Comparison of ENCODE assay signal across 26 cellular contexts in the genomic region with DNA sequence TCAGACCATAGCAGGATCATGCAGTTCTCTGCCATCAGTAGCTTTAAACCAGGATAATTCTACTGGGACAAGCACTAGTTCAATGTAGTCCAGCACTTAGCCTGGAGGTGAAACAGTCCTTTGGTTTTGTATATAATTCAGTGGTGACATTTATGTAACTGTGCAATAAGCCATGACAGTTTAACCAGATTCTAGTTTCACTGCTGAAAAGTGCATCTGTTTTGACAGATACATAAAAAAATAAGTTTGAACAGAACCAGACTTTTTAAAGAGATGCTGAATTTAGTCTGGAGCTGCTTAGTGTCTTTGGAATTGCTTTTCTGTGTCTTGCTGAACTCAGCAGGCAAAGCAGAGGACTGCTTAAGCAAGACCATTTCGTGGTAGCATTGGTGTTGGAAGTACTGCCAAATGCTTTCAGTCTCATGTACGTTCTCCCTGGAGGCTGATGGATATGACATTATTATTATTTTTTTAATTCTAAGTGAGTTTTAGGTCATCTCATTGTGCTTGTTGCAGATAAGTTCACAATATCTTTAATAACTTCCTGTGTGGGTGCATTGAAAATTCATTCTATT.
A peak's percentile ranks its signal among the peaks of the same experiment; 100 is the strongest.
DNase-seq lines count a peak whose midpoint lies in the region; FAIRE-seq and TF ChIP-seq lines count a peak whose summit lies in the region.
"Had no signal": no experiment of that assay in that cellular context is flagged by ENCODE, and none has a peak within 500 bp of the region (broad histone marks: within the 10 kb centered on the region; RNA-seq: fewer than 3 reads in every experiment).

No MANE protein-coding gene starts in this region.

- TF ChIP-seq CTCF in AG10803 (conservative IDR thresholded peaks at IDR 0.05; ENCODE audit: low read length) = no peak
- no peak for TF ChIP-seq CTCF in OCI-LY1 (IDR thresholded peaks at IDR 0.05; ENCODE audit: low read length)
- TF ChIP-seq CTCF in endothelial cell of umbilical vein (IDR thresholded peaks at IDR 0.05; ENCODE audit: extremely low read depth in 1 of 2, insufficient read depth in 1 of 2, low read depth in 1 of 2, low read length in 2 of 2) = no peak
- TF ChIP-seq CTCF in tibial nerve (IDR thresholded peaks at IDR 0.05) = no peak

- FAIRE-seq in endothelial cell of umbilical vein (lab: Jason Lieb, UNC) = no peak
- FAIRE-seq: A204.1, keratinocyte had no signal

- no peak overlapping the region for H3K4me3 ChIP-seq in AG10803 (ENCODE audit: low read length)
- H3K4me3 ChIP-seq in OCI-LY1 (ENCODE audit: low read depth, low read length, poor library complexity, severe bottlenecking) = no peak overlapping the region
- H3K4me3 ChIP-seq in endothelial cell of umbilical vein (replicated peaks in 1 of 3; ENCODE audit: insufficient read depth in 1 of 3, low read depth in 1 of 3, low read length in 3 of 3) = no peak overlapping the region
- no peak overlapping the region for H3K4me3 ChIP-seq in mesenchymal stem cell (ENCODE audit: insufficient read depth in 1 of 2, low read depth in 1 of 2, low read length in 2 of 2)
- no peak overlapping the region for H3K4me3 ChIP-seq in tibial nerve
- H3K4me3 ChIP-seq: BLaER1, lower lobe of right lung, PC-9 had no signal

- no peak overlapping the region for H4K8ac ChIP-seq in mesenchymal stem cell (ENCODE audit: low read length)

- H4K20me1 ChIP-seq in OCI-LY1 (ENCODE audit: insufficient read depth, low read length) (no peaks in the 10 kb centered on the region), endothelial cell of umbilical vein (replicated peaks; ENCODE audit: control insufficient read depth, extremely low read depth, insufficient read depth, low read length) (peaks cover 2% of the 10 kb centered on the region)
- H4K20me1 ChIP-seq: BLaER1 had no signal

- no peak for TF ChIP-seq EP300 in tibial nerve (IDR thresholded peaks at IDR 0.05)

- dilution Hi-C loops in endothelial cell of umbilical vein (cut with MboI; ENCODE audit: extremely low pct_ligation_motif_present, low sequenced_read_pairs) = no loop called here

- intact Hi-C loops in endothelial cell of umbilical vein (cut with micrococcal nuclease) = loop anchor here (5.0 kb wide), 2 partner anchors 594 to 819 kb away; no protein-coding TSS in a partner anchor

- no peak for TF ChIP-seq POLR2A in endothelial cell of umbilical vein (IDR thresholded peaks at IDR 0.05; ENCODE audit: low read depth, low read length)
- no peak for TF ChIP-seq POLR2A in tibial nerve (IDR thresholded peaks at IDR 0.05)

- no TSS peak for BruUV-seq in endothelial cell of umbilical vein (replicated peaks; lab: Mats Ljungman, UMichigan)

- H3K36me3 ChIP-seq in OCI-LY1 (ENCODE audit: insufficient read depth, low read length) (peaks cover 6% of the 10 kb centered on the region; the same call in 1 of the 2 replicates), endothelial cell of umbilical vein (ENCODE audit: control insufficient read depth in 2 of 2, extremely low read depth in 1 of 2, insufficient read depth in 2 of 2, low read length in 2 of 2) (peaks cover 0 to 3% of the 10 kb centered on the region in 2 experiments), mesenchymal stem cell (ENCODE audit: control insufficient read depth in 1 of 2, insufficient read depth in 2 of 2, low read depth in 1 of 2, low read length in 2 of 2) (no peaks in the 10 kb centered on the region), tibial nerve (no peaks in the 10 kb centered on the region)
- H3K36me3 ChIP-seq: BLaER1, lower lobe of right lung, neutrophil had no signal

- H3K79me2 ChIP-seq in OCI-LY1 (ENCODE audit: insufficient read depth, low read length) (no peaks in the 10 kb centered on the region), endothelial cell of umbilical vein (ENCODE audit: control insufficient read depth, insufficient read depth, low read length) (peaks cover 87% of the 10 kb centered on the region)

- H3K14ac ChIP-seq in mesenchymal stem cell (ENCODE audit: low read length in 2 of 2) = no peak overlapping the region

- H2BK5ac ChIP-seq in mesenchymal stem cell (ENCODE audit: low read depth, low read length, poor library complexity, severe bottlenecking) = no peak overlapping the region

- H3K9me1 ChIP-seq in endothelial cell of umbilical vein (replicated peaks; ENCODE audit: control insufficient read depth, extremely low read depth, insufficient read depth, low read length) = no peaks in the 10 kb centered on the region

- H3K9me2 ChIP-seq in OCI-LY1 (ENCODE audit: low read depth, low read length) = no peaks in the 10 kb centered on the region

- H3K4me2 ChIP-seq in OCI-LY1 (ENCODE audit: low read length) (no peak overlapping the region), endothelial cell of umbilical vein (ENCODE audit: insufficient read depth, low read length) (no peak overlapping the region), mesenchymal stem cell (ENCODE audit: low read length, poor library complexity, severe bottlenecking) (no peak overlapping the region)
- H3K4me2 ChIP-seq: BLaER1, PC-9 had no signal

- peak overlapping the region; percentile 15 for H3K27ac ChIP-seq in OCI-LY1 (ENCODE audit: low read depth, low read length, poor library complexity, severe bottlenecking)
- no peak overlapping the region for H3K27ac ChIP-seq in endothelial cell of umbilical vein (ENCODE audit: insufficient read depth, low read depth, low read length)
- no peak overlapping the region for H3K27ac ChIP-seq in mesenchymal stem cell (ENCODE audit: low read length, poor library complexity, severe bottlenecking)
- H3K27ac ChIP-seq in tibial nerve = no peak overlapping the region
- H3K27ac ChIP-seq: BLaER1, lower lobe of right lung, neutrophil, PC-9 had no signal

- H2BK12ac ChIP-seq in mesenchymal stem cell (ENCODE audit: low read length in 2 of 2) = no peak overlapping the region

- H3F3A ChIP-seq in OCI-LY1 (ENCODE audit: insufficient read depth, low read length) = no peaks in the 10 kb centered on the region

- no peak overlapping the region for H3K18ac ChIP-seq in mesenchymal stem cell (ENCODE audit: low read depth in 1 of 2, low read length in 2 of 2)

- peak overlapping the region; percentile 41 for H2AK5ac ChIP-seq in mesenchymal stem cell (ENCODE audit: low read length, severe bottlenecking)

- CTCF ChIA-PET in endothelial cell of umbilical vein (lab: Charles Lee) = interaction anchor here (1.0 to 6.0 kb wide), 5 partner anchors 12 to 210 kb away, joined by 3 to 176 read pairs (median 3); no protein-coding TSS in a partner anchor

- no peak overlapping the region for H3K4ac ChIP-seq in mesenchymal stem cell (ENCODE audit: low read depth in 1 of 2, low read length in 2 of 2)

- H2BK120ac ChIP-seq in mesenchymal stem cell (ENCODE audit: low read depth, low read length) = no peak overlapping the region

- H3K9me3 ChIP-seq in OCI-LY1 (ENCODE audit: low read length) (no peaks in the 10 kb centered on the region), endothelial cell of umbilical vein (replicated peaks; ENCODE audit: control insufficient read depth, insufficient read depth, low read length) (no peaks in the 10 kb centered on the region), mesenchymal stem cell (ENCODE audit: control insufficient read depth, low read length) (no peaks in the 10 kb centered on the region), tibial nerve (no peaks in the 10 kb centered on the region)
- H3K9me3 ChIP-seq: BLaER1, lower lobe of right lung, neutrophil had no signal

- peaks cover 2% of the 10 kb centered on the region for H3K79me1 ChIP-seq in mesenchymal stem cell (replicated peaks; ENCODE audit: low read length, poor library complexity, severe bottlenecking)

- POLR2A ChIA-PET in endothelial cell of umbilical vein (lab: Charles Lee) = no interaction called here

- H3K23ac ChIP-seq in mesenchymal stem cell (ENCODE audit: low read length in 2 of 2) = no peak overlapping the region

- H2AFZ ChIP-seq in OCI-LY1 (ENCODE audit: low read length) (no peak overlapping the region), endothelial cell of umbilical vein (ENCODE audit: low read depth, low read length) (no peak overlapping the region), mesenchymal stem cell (ENCODE audit: low read depth, low read length) (no peak overlapping the region)
- H2AFZ ChIP-seq: PC-9 had no signal

- WGBS in mesenchymal stem cell = 80% methylated on average over 1 of the region's 2 CpGs
- WGBS in tibial nerve, 2 donors = 18 to 42% methylated on average over 2 of the region's 2 CpGs

- H3K27me3 ChIP-seq in OCI-LY1 (ENCODE audit: insufficient read depth, low read length) = no peaks in the 10 kb centered on the region
- no peaks in the 10 kb centered on the region for H3K27me3 ChIP-seq in endothelial cell of umbilical vein (ENCODE audit: control insufficient read depth in 2 of 2, insufficient read depth in 2 of 2, low read length in 2 of 2)
- no peaks in the 10 kb centered on the region for H3K27me3 ChIP-seq in mesenchymal stem cell (ENCODE audit: control insufficient read depth in 1 of 2, insufficient read depth in 1 of 2, low read length in 2 of 2)
- no peaks in the 10 kb centered on the region for H3K27me3 ChIP-seq in tibial nerve
- H3K27me3 ChIP-seq: BLaER1, neutrophil had no signal

- DNase-seq in AG10803 (ENCODE audit: low read depth) = peak; percentile 55
- DNase-seq in endothelial cell of umbilical vein (ENCODE audit: low read depth, low spot score) = peak; percentile 49
- DNase-seq in mesenchymal stem cell = peak; percentile 31
- no peak for DNase-seq in tibial nerve (ENCODE audit: low spot score in 2 of 2)
- no peak for DNase-seq in stimulated activated CD4-positive, alpha-beta T cell treated with anti-CD3 and anti-CD28 coated beads, Interleukin-15, amount 100 ng/mL, for 24 hours
- DNase-seq in NCI-H187 (lab: John Stamatoyannopoulos, UW) = no peak
- no peak for DNase-seq in activated naive CD4-positive, alpha-beta T cell treated with anti-CD3 and anti-CD28 coated beads, Interleukin-2, amount 50 U/mL, for 16 hours
- DNase-seq: activated CD4-positive, alpha-beta T cell treated with anti-CD3 and anti-CD28 coated beads, Interleukin-2, amount 50 U/mL, for 4 hours; activated CD4-positive, CD25-positive, alpha-beta regulatory T cell; activated CD8-positive, alpha-beta memory T cell treated with anti-CD3 and anti-CD28 coated beads, Interleukin-2, amount 50 U/mL, for 48 hours; activated naive CD8-positive, alpha-beta T cell treated with anti-CD3 and anti-CD28 coated beads for 36 hours; cerebellar nuclear complex; COR-L47; GDM1; H9; lower lobe of right lung; NCI-H2081 treated with DMSO at 0.1 percent for 48 hours; NCI-H82; PC-9; Right ventricle myocardium superior; T-helper 9 cell had no signal

- H3K9ac ChIP-seq in OCI-LY1 (ENCODE audit: low read length) (no peak overlapping the region), endothelial cell of umbilical vein (replicated peaks; ENCODE audit: extremely low read depth, insufficient read depth, low read length) (no peak overlapping the region), mesenchymal stem cell (ENCODE audit: low read length) (peak overlapping the region; percentile 28)
- H3K9ac ChIP-seq: BLaER1 had no signal

- H2BK15ac ChIP-seq in mesenchymal stem cell (ENCODE audit: low read depth, poor library complexity, severe bottlenecking) = no peak overlapping the region

- H3K4me1 ChIP-seq in OCI-LY1 (ENCODE audit: insufficient read depth, low read length, severe bottlenecking) (peaks cover 34% of the 10 kb centered on the region), endothelial cell of umbilical vein (ENCODE audit: control insufficient read depth, extremely low read depth, insufficient read depth, low read length) (peaks cover 52% of the 10 kb centered on the region), mesenchymal stem cell (ENCODE audit: control insufficient read depth, insufficient read depth, low read depth, low read length) (no peaks in the 10 kb centered on the region), tibial nerve (peaks cover 0 to 34% (median 0%) of the 10 kb centered on the region in 4 donors)
- H3K4me1 ChIP-seq: BLaER1 had no signal

- no peak overlapping the region for H4K91ac ChIP-seq in mesenchymal stem cell (ENCODE audit: low read length)

Comparison
In these comparisons a context has a peak if more than half of its experiments do, and no peak if none do; other contexts are left out.
1. DNase-seq: peak in AG10803 (single experiment), endothelial cell of umbilical vein (single experiment) and mesenchymal stem cell (single experiment); none in tibial nerve (0 of 2), stimulated activated CD4-positive, alpha-beta T cell treated with anti-CD3 and anti-CD28 coated beads, Interleukin-15, amount 100 ng/mL, for 24 hours (single experiment), NCI-H187 (0 of 2) and activated naive CD4-positive, alpha-beta T cell treated with anti-CD3 and anti-CD28 coated beads, Interleukin-2, amount 50 U/mL, for 16 hours (single experiment).